1 cellular context compared by ENCODE assay signal in genomic region chrX:129347291-129347690, GRCh38.
TF ChIP-seq lines count a peak whose summit lies in the region.

No MANE protein-coding gene starts in this region.

TF ChIP-seq in HCT116, 20 proteins besides CTCF, POLR2A, EP300 and RAD21 (continued from another document):
- no peak for TF ChIP-seq REST (IDR thresholded peaks at IDR 0.05; ENCODE audit: low read depth)
- no peak for TF ChIP-seq CEBPB (IDR thresholded peaks at IDR 0.05; ENCODE audit: low read depth)
- no peak for TF ChIP-seq YY1 (IDR thresholded peaks at IDR 0.05; ENCODE audit: extremely low read depth, insufficient replicate concordance, low read depth, low read length)
- no peak for TF ChIP-seq TCF7L2 (IDR thresholded peaks at IDR 0.05; ENCODE audit: borderline replicate concordance, extremely low read depth, insufficient read depth, insufficient read length)
- no peak for TF ChIP-seq SIN3A (IDR thresholded peaks at IDR 0.05; ENCODE audit: low read depth)
- no peak for TF ChIP-seq CBX3 (IDR thresholded peaks at IDR 0.05; ENCODE audit: low read depth)
- TF ChIP-seq POLR2AphosphoS5 (IDR thresholded peaks at IDR 0.05; ENCODE audit: low read depth, low read length): no peak
- TF ChIP-seq EGR1 (IDR thresholded peaks at IDR 0.05; ENCODE audit: low read depth): no peak
- no peak for TF ChIP-seq ELF1 (IDR thresholded peaks at IDR 0.05; ENCODE audit: borderline replicate concordance, low read depth)
- TF ChIP-seq MAX (IDR thresholded peaks at IDR 0.05): no peak
- no peak for TF ChIP-seq JUND (IDR thresholded peaks at IDR 0.05)
- no peak for TF ChIP-seq ZNF274 (IDR thresholded peaks at IDR 0.05; ENCODE audit: low read depth, low read length)
- no peak for TF ChIP-seq ZFX (IDR thresholded peaks at IDR 0.05)
- no peak for TF ChIP-seq ATF3 (IDR thresholded peaks at IDR 0.05)
- TF ChIP-seq EZH2 (IDR thresholded peaks at IDR 0.05): no peak
